Comparison of ENCODE assay signal across 8 cellular contexts in the genomic region with DNA sequence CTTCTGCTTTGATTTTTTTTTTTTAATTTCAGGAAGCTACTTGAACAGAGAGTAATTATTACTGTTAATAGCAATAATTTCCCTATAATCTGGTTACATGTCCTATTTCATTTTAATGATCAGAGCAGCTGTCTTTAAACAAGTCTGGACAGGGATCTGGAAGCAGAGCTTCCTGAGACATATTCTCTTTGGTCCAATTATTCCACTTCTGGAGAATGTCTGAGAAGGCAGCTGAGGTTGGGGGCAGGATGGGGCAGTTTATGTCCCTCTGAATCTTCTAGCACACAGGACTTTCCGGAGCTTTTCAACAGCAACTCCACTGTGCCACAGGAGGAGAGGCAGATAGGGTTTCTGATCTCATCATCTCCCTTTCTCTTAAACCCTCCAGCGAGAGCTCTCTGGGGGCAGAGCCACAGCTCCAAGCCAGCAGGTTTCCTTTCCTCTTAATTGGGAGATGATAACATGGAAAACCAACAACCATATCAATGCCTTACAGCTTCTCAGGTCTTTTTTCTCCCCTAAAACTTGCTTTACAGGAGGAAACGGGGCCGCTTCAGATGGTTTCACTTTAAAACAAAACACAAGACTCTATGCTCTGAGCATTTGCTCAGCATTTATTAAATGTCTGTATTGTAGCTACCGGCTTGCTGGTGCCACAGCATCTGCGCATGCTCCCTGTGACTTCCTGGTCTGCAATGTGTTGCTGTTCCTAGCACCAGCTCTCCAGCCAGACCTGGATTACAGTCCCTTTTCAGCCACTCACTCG.
DNase-seq lines count a peak whose midpoint lies in the region; ATAC-seq and TF ChIP-seq lines count a peak whose summit lies in the region.

No MANE protein-coding gene starts in this region.

- H3K9me3 ChIP-seq in right atrium auricular region (no peaks in the 10 kb centered on the region), skeletal muscle tissue (ENCODE audit: control insufficient read depth in 3 of 3, low read length in 3 of 3) (no peaks in the 10 kb centered on the region)

- H3K27ac ChIP-seq in right atrium auricular region: peak overlapping the region; percentile 43 to 71
- H3K27ac ChIP-seq in skeletal muscle tissue (ENCODE audit: low read depth, low read length): peak overlapping the region; percentile 10

- peak; percentile 60 for DNase-seq in LHCN-M2 (ENCODE audit: low read depth)
- DNase-seq in activated naive CD4-positive, alpha-beta T cell treated with anti-CD3 and anti-CD28 coated beads for 36 hours: peak; percentile 49
- peak; percentile 83 for DNase-seq in right atrium auricular region (ENCODE audit: low spot score)
- DNase-seq in NK-92 treated with Interleukin-12 subunit alpha and Interleukin-12 subunit beta, amount 100 ng/mL, for 24 hours (lab: John Stamatoyannopoulos, UW): no peak

- no peaks in the 10 kb centered on the region for H3K36me3 ChIP-seq in right atrium auricular region
- H3K36me3 ChIP-seq in skeletal muscle tissue (ENCODE audit: control insufficient read depth in 3 of 3, insufficient read depth in 3 of 3, low read length in 3 of 3): no peaks in the 10 kb centered on the region

- H3K4me3 Mint-ChIP-seq in activated naive CD4-positive, alpha-beta T cell treated with anti-CD3 and anti-CD28 coated beads for 36 hours: no peak overlapping the region

- ATAC-seq in GM18861 (IDR thresholded peaks at IDR 0.05; ENCODE audit: unreplicated experiment): peak; percentile 73
- no peak for ATAC-seq in GM21447 (IDR thresholded peaks at IDR 0.05; ENCODE audit: unreplicated experiment)
- ATAC-seq in GM18870 (IDR thresholded peaks at IDR 0.05; ENCODE audit: unreplicated experiment): no peak

- no peak overlapping the region for H3K27ac Mint-ChIP-seq in activated naive CD4-positive, alpha-beta T cell treated with anti-CD3 and anti-CD28 coated beads for 36 hours

- no peaks in the 10 kb centered on the region for H3K9me3 Mint-ChIP-seq in activated naive CD4-positive, alpha-beta T cell treated with anti-CD3 and anti-CD28 coated beads for 36 hours

- H3K36me3 Mint-ChIP-seq in activated naive CD4-positive, alpha-beta T cell treated with anti-CD3 and anti-CD28 coated beads for 36 hours (ENCODE audit: low read depth): no peaks in the 10 kb centered on the region

- no peak for TF ChIP-seq CTCF in right atrium auricular region (IDR thresholded peaks at IDR 0.05)

- H3K27me3 Mint-ChIP-seq in activated naive CD4-positive, alpha-beta T cell treated with anti-CD3 and anti-CD28 coated beads for 36 hours (ENCODE audit: low read depth): peaks cover 4% of the 10 kb centered on the region

- intact Hi-C loops in activated naive CD4-positive, alpha-beta T cell treated with anti-CD3 and anti-CD28 coated beads for 36 hours (cut with micrococcal nuclease): no loop called here

- peak overlapping the region; percentile 2 to 59 (median 42) for H3K9ac ChIP-seq in skeletal muscle tissue (ENCODE audit: low read depth in 1 of 3, low read length in 3 of 3)

- CTCF ChIA-PET in activated naive CD4-positive, alpha-beta T cell treated with anti-CD3 and anti-CD28 coated beads for 36 hours (lab: Charles Lee): interaction anchor here (0.7 kb wide), 2 partner anchors 11 to 951 kb away, joined by 3 to 4 read pairs; no protein-coding TSS in a partner anchor

- peaks cover 6% of the 10 kb centered on the region for H3K4me1 Mint-ChIP-seq in activated naive CD4-positive, alpha-beta T cell treated with anti-CD3 and anti-CD28 coated beads for 36 hours (ENCODE audit: low read depth)

- H3K27me3 ChIP-seq in right atrium auricular region (no peaks in the 10 kb centered on the region), skeletal muscle tissue (ENCODE audit: control insufficient read depth in 3 of 3, insufficient read depth in 3 of 3, low read length in 3 of 3) (no peaks in the 10 kb centered on the region)

- peak overlapping the region; percentile 18 to 39 for H3K4me3 ChIP-seq in right atrium auricular region
- peak overlapping the region; percentile 41 to 67 (median 49) for H3K4me3 ChIP-seq in skeletal muscle tissue (ENCODE audit: low read length in 3 of 3)

- peaks cover 0 to 6% of the 10 kb centered on the region in 2 donors for H3K4me1 ChIP-seq in right atrium auricular region
- H3K4me1 ChIP-seq in skeletal muscle tissue (ENCODE audit: control insufficient read depth in 3 of 3, insufficient read depth in 3 of 3, low read length in 3 of 3): peaks cover 4 to 5% (median 5%) of the 10 kb centered on the region in 3 donors
